25 cellular contexts compared by ENCODE assay signal in the genomic region with DNA sequence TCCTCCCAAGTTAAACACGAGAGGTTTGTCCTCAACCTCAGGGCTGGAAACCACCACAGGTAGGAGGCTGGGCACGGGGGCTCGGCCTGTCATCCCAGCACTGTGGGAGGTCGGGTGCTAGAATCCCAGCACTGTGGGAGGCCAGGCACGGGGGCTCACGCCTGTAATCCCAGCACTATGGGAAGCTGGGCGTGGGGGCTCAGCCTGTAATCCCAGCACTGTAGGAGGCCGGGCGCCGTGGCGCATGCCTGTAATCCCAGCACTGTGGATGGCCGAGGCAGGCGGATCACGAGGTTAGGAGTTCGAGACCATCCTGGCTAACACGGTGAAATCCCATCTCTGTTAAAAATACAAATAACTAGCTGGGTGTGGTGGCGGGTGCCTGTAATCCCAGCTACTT. TPM values are rescaled to one million over a fixed set of nuclear protein-coding genes. Genes with fewer than 3 reads are reported as not detected.
DNase-seq lines count a peak whose midpoint lies in the region; ATAC-seq and TF ChIP-seq lines count a peak whose summit lies in the region.
"Had no signal": no experiment of that assay in that cellular context is flagged by ENCODE, and none has a peak within 500 bp of the region (broad histone marks: within the 10 kb centered on the region; RNA-seq: fewer than 3 reads in every experiment).

No MANE protein-coding gene starts in this region.

- POLR2A ChIA-PET in CD4-positive, alpha-beta memory T cell (lab: Charles Lee; ENCODE audit: partially characterized antibody), result no interaction called here

- H3K9ac ChIP-seq in colonic mucosa (ENCODE audit: low read depth in 2 of 2, low read length in 2 of 2), result no peak overlapping the region

- CTCF ChIA-PET in CD4-positive, alpha-beta memory T cell (lab: Charles Lee; ENCODE audit: partially characterized antibody), result no interaction called here

- peak overlapping the region; percentile 20 for H3K27ac Mint-ChIP-seq in T-helper 1 cell treated with Interleukin-12 subunit alpha and Interleukin-12 subunit beta and Interleukin-4 antibody, amounts not matched to agents 30 μg/mL and 1 μg/mL, for 36 hours
- peak overlapping the region in 4 of 7 donors; percentile 42 to 70 (median 45) for H3K27ac Mint-ChIP-seq in CD4-positive, alpha-beta memory T cell
- H3K27ac Mint-ChIP-seq in stimulated activated memory B cell treated with anti-CD40 and anti-IgM and Interleukin-4, amounts not matched to agents 10 μg/mL and 1 μg/mL and 100 μg/mL, for 72 hours, result peak overlapping the region; percentile 64
- no peak overlapping the region for H3K27ac Mint-ChIP-seq in endothelial cell (ENCODE audit: unreplicated experiment)
- H3K27ac Mint-ChIP-seq: B cell, GM23338, H9, HFFc6 had no signal

- no peak for TF ChIP-seq CTCF in endothelial cell (IDR thresholded peaks at IDR 0.05; ENCODE audit: unreplicated experiment)
- no peak for TF ChIP-seq CTCF in colonic mucosa (IDR thresholded peaks at IDR 0.05)

- no peaks in the 10 kb centered on the region for H3K27me3 Mint-ChIP-seq in T-helper 1 cell treated with Interleukin-12 subunit alpha and Interleukin-12 subunit beta and Interleukin-4 antibody, amounts not matched to agents 30 μg/mL and 1 μg/mL, for 36 hours (ENCODE audit: low read depth)
- H3K27me3 Mint-ChIP-seq in CD4-positive, alpha-beta memory T cell, result no peaks in the 10 kb centered on the region
- no peaks in the 10 kb centered on the region for H3K27me3 Mint-ChIP-seq in stimulated activated memory B cell treated with anti-CD40 and anti-IgM and Interleukin-4, amounts not matched to agents 10 μg/mL and 1 μg/mL and 100 μg/mL, for 72 hours
- H3K27me3 Mint-ChIP-seq in endothelial cell (ENCODE audit: unreplicated experiment), result no peaks in the 10 kb centered on the region
- H3K27me3 Mint-ChIP-seq: B cell had no signal

- H3K27me3 ChIP-seq in CD4-positive, alpha-beta memory T cell (ENCODE audit: insufficient read depth, low read length), result no peaks in the 10 kb centered on the region
- no peaks in the 10 kb centered on the region for H3K27me3 ChIP-seq in colonic mucosa

- H3K9me3 ChIP-seq in CD4-positive, alpha-beta memory T cell (ENCODE audit: control insufficient read depth in 1 of 2, low read length in 2 of 2), result no peaks in the 10 kb centered on the region
- H3K9me3 ChIP-seq in colonic mucosa, result no peaks in the 10 kb centered on the region

- H3K4me1 Mint-ChIP-seq in T-helper 1 cell treated with Interleukin-12 subunit alpha and Interleukin-12 subunit beta and Interleukin-4 antibody, amounts not matched to agents 30 μg/mL and 1 μg/mL, for 36 hours (ENCODE audit: low read depth), result peaks cover 18% of the 10 kb centered on the region
- H3K4me1 Mint-ChIP-seq in CD4-positive, alpha-beta memory T cell, result peaks cover 8 to 29% (median 15%) of the 10 kb centered on the region in 4 donors
- peaks cover 5% of the 10 kb centered on the region for H3K4me1 Mint-ChIP-seq in stimulated activated memory B cell treated with anti-CD40 and anti-IgM and Interleukin-4, amounts not matched to agents 10 μg/mL and 1 μg/mL and 100 μg/mL, for 72 hours
- H3K4me1 Mint-ChIP-seq in endothelial cell (ENCODE audit: unreplicated experiment), result peaks cover 2% of the 10 kb centered on the region
- H3K4me1 Mint-ChIP-seq: B cell, GM23338, H9 had no signal

- no peak overlapping the region for H3K4me3 Mint-ChIP-seq in T-helper 1 cell treated with Interleukin-12 subunit alpha and Interleukin-12 subunit beta and Interleukin-4 antibody, amounts not matched to agents 30 μg/mL and 1 μg/mL, for 36 hours
- no peak overlapping the region for H3K4me3 Mint-ChIP-seq in CD4-positive, alpha-beta memory T cell
- no peak overlapping the region for H3K4me3 Mint-ChIP-seq in stimulated activated memory B cell treated with anti-CD40 and anti-IgM and Interleukin-4, amounts not matched to agents 10 μg/mL and 1 μg/mL and 100 μg/mL, for 72 hours
- no peak overlapping the region for H3K4me3 Mint-ChIP-seq in endothelial cell (ENCODE audit: unreplicated experiment)
- H3K4me3 Mint-ChIP-seq: B cell, GM23338, H9, HFFc6 had no signal

- H3K4me1 ChIP-seq in CD4-positive, alpha-beta memory T cell (ENCODE audit: insufficient read depth, low read length), result peaks cover 31% of the 10 kb centered on the region
- H3K4me1 ChIP-seq in colonic mucosa, result no peaks in the 10 kb centered on the region

- peaks cover 8% of the 10 kb centered on the region for H3K36me3 ChIP-seq in CD4-positive, alpha-beta memory T cell (ENCODE audit: insufficient read depth, low read length)
- H3K36me3 ChIP-seq in colonic mucosa, result no peaks in the 10 kb centered on the region

- intact Hi-C loops in CD4-positive, alpha-beta memory T cell (cut with micrococcal nuclease), result no loop called here
- intact Hi-C loops in colonic mucosa (cut with DNase I), result no loop called here

- no peak for DNase-seq in T-helper 1 cell
- no peak for DNase-seq in CD4-positive, alpha-beta memory T cell
- DNase-seq in islet precursor cell, result peak; percentile 23
- no peak for DNase-seq in endothelial cell (ENCODE audit: low spot score)
- no peak for DNase-seq in colonic mucosa
- DNase-seq in NK-92 treated with Interleukin-12 subunit alpha and Interleukin-12 subunit beta, amount 100 ng/mL, for 24 hours (lab: John Stamatoyannopoulos, UW), result no peak
- DNase-seq: Calu3, DMS79 treated with DMSO at 0.1 percent for 48 hours, GF-D8, H9, HFFc6, KG1, NCI-H1048, NCI-H1417 treated with DMSO at 0.1 percent for 48 hours, NCI-H1694 treated with DMSO at 0.1 percent for 48 hours, NCI-H2081, NCI-H2227 treated with DMSO at 0.1 percent for 48 hours, NCI-H526 treated with DMSO at 0.1 percent for 48 hours, PC-3 had no signal

- H3K9me3 Mint-ChIP-seq in T-helper 1 cell treated with Interleukin-12 subunit alpha and Interleukin-12 subunit beta and Interleukin-4 antibody, amounts not matched to agents 30 μg/mL and 1 μg/mL, for 36 hours, result no peaks in the 10 kb centered on the region
- no peaks in the 10 kb centered on the region for H3K9me3 Mint-ChIP-seq in CD4-positive, alpha-beta memory T cell
- no peaks in the 10 kb centered on the region for H3K9me3 Mint-ChIP-seq in stimulated activated memory B cell treated with anti-CD40 and anti-IgM and Interleukin-4, amounts not matched to agents 10 μg/mL and 1 μg/mL and 100 μg/mL, for 72 hours
- H3K9me3 Mint-ChIP-seq in endothelial cell (ENCODE audit: unreplicated experiment), result no peaks in the 10 kb centered on the region
- H3K9me3 Mint-ChIP-seq: GM23338, H9, HFFc6 had no signal

- H3K4me3 ChIP-seq in CD4-positive, alpha-beta memory T cell (ENCODE audit: low read length in 2 of 2), result no peak overlapping the region
- H3K4me3 ChIP-seq in colonic mucosa, result no peak overlapping the region
- H3K4me3 ChIP-seq: GM23338 had no signal

- H3K27ac ChIP-seq in CD4-positive, alpha-beta memory T cell (ENCODE audit: low read depth, low read length), result no peak overlapping the region
- no peak overlapping the region for H3K27ac ChIP-seq in colonic mucosa
- H3K27ac ChIP-seq: 22Rv1, C4-2B had no signal

- no peak for ATAC-seq in stimulated activated memory B cell treated with anti-CD40 and anti-IgM and Interleukin-4, amounts not matched to agents 10 μg/mL and 1 μg/mL and 100 μg/mL, for 72 hours
- ATAC-seq: GM23338, PC-3 had no signal

- H3K36me3 Mint-ChIP-seq in T-helper 1 cell treated with Interleukin-12 subunit alpha and Interleukin-12 subunit beta and Interleukin-4 antibody, amounts not matched to agents 30 μg/mL and 1 μg/mL, for 36 hours (ENCODE audit: low read depth), result peaks cover 26% of the 10 kb centered on the region
- H3K36me3 Mint-ChIP-seq in CD4-positive, alpha-beta memory T cell, result peaks cover 15 to 19% of the 10 kb centered on the region in 2 donors
- H3K36me3 Mint-ChIP-seq in stimulated activated memory B cell treated with anti-CD40 and anti-IgM and Interleukin-4, amounts not matched to agents 10 μg/mL and 1 μg/mL and 100 μg/mL, for 72 hours, result peaks cover 18% of the 10 kb centered on the region
- H3K36me3 Mint-ChIP-seq in endothelial cell (ENCODE audit: low read depth, unreplicated experiment), result peaks cover 15% of the 10 kb centered on the region

RNA-seq across cellular contexts. Expression of a gene that starts 6.7 kb away (rescaled TPM):
- 100 to 1,000 TPM; 148 to 162 TPM for total RNA-seq in CD4-positive, alpha-beta memory T cell
- polyA plus RNA-seq in CD4-positive, alpha-beta memory T cell, result 10 to 100 TPM in 1 of 2 donors, 1 to 10 TPM in 1; 7.2 to 24.0 TPM
- total RNA-seq in endothelial cell (ENCODE audit: unreplicated experiment) (109 TPM), colonic mucosa (10 to 100 TPM; 52.2 to 58.5 TPM)

RNA-seq across cellular contexts. Expression of a gene that starts 38.3 kb away (rescaled TPM):
- 100 to 1,000 TPM; 123 to 130 TPM for total RNA-seq in CD4-positive, alpha-beta memory T cell
- 10 to 100 TPM; 29.4 to 48.7 TPM for polyA plus RNA-seq in CD4-positive, alpha-beta memory T cell
- total RNA-seq in endothelial cell (ENCODE audit: unreplicated experiment) (140 TPM), colonic mucosa (10 to 100 TPM; 41.5 to 57.8 TPM)

RNA-seq across cellular contexts. Expression of a gene that starts 47.4 kb away (rescaled TPM):
- 10 to 100 TPM; 48.9 to 56.0 TPM for total RNA-seq in CD4-positive, alpha-beta memory T cell
- polyA plus RNA-seq in CD4-positive, alpha-beta memory T cell, result 10 to 100 TPM; 21.0 to 28.1 TPM
- total RNA-seq in endothelial cell (ENCODE audit: unreplicated experiment) (85.4 TPM), colonic mucosa (100 to 1,000 TPM; 122 to 146 TPM)
